In the genomic region with DNA sequence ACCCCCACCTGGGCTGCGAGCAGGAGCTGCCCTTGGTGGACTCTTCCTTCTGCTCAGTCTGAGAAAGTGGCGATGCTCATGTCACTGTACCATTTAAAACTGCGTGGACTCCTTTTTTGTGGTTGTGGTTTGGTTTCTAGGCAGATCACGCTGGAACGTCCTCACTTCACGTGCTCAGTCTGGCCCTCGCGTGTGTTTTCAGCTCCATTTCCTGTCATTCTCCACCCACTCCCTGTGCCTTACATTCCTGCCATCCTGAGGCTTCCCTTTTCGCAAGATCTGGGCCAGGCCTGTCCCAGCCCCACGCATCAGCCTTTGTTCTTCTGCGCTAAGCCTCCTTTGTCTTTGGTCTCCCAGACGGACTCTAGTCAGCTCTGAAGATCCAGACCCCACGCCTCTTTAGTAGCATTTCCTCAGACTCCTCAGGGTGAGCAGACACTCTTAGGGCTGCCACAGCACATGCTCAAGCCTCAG, we compare ENCODE assay signal across 9 cellular contexts.
DNase-seq lines count a peak whose midpoint lies in the region; TF ChIP-seq lines count a peak whose summit lies in the region.
"Had no signal": no experiment of that assay in that cellular context is flagged by ENCODE, and none has a peak within 500 bp of the region (broad histone marks: within the 10 kb centered on the region; RNA-seq: fewer than 3 reads in every experiment).

No MANE protein-coding gene starts in this region.

- peaks cover 9% of the 10 kb centered on the region for H3K4me1 Mint-ChIP-seq in chondrocyte (ENCODE audit: low read depth)
- H3K4me1 Mint-ChIP-seq in osteocyte (ENCODE audit: unreplicated experiment), result peaks cover 15% of the 10 kb centered on the region

- H3K27me3 Mint-ChIP-seq in chondrocyte (ENCODE audit: low read depth) (no peaks in the 10 kb centered on the region), osteocyte (ENCODE audit: unreplicated experiment) (no peaks in the 10 kb centered on the region)

- H3K27ac Mint-ChIP-seq in chondrocyte (ENCODE audit: unreplicated experiment), result peak overlapping the region; percentile 91
- peak overlapping the region; percentile 51 for H3K27ac Mint-ChIP-seq in osteocyte (ENCODE audit: unreplicated experiment)
- H3K27ac Mint-ChIP-seq: activated T-helper 2 cell treated with anti-CD3 and anti-CD28 coated beads, Interferon-gamma antibody, Interleukin-2, Interleukin-4, amounts not matched to agents 10 μg/mL and 5 μg/mL and 100 μg/mL, durations not matched to agents 14 hours and 24 hours and 36 hours had no signal

- H3K36me3 Mint-ChIP-seq in chondrocyte (ENCODE audit: low read depth), result peaks cover 22% of the 10 kb centered on the region
- peaks cover 20% of the 10 kb centered on the region for H3K36me3 Mint-ChIP-seq in osteocyte (ENCODE audit: unreplicated experiment)

- DNase-seq in GM03348 (ENCODE audit: low spot score), result peak; percentile 42
- peak; percentile 17 for DNase-seq in RPMI7951 (ENCODE audit: low read depth)
- DNase-seq in chondrocyte (ENCODE audit: low spot score), result no peak
- no peak for DNase-seq in osteocyte (ENCODE audit: extremely low spot score, unreplicated experiment)
- DNase-seq in NCI-H69 (lab: John Stamatoyannopoulos, UW), result no peak
- no peak for DNase-seq in cerebellum (ENCODE audit: low spot score)
- DNase-seq in kidney glomerular epithelial cell (lab: John Stamatoyannopoulos, UW), result no peak
- DNase-seq: erythroblast had no signal

- no peaks in the 10 kb centered on the region for H3K9me3 Mint-ChIP-seq in chondrocyte (ENCODE audit: low read depth)
- no peaks in the 10 kb centered on the region for H3K9me3 Mint-ChIP-seq in osteocyte (ENCODE audit: unreplicated experiment)
- H3K9me3 Mint-ChIP-seq: activated T-helper 2 cell treated with anti-CD3 and anti-CD28 coated beads, Interferon-gamma antibody, Interleukin-2, Interleukin-4, amounts not matched to agents 10 μg/mL and 5 μg/mL and 100 μg/mL, durations not matched to agents 14 hours and 24 hours and 36 hours had no signal

- H3K4me3 Mint-ChIP-seq in chondrocyte (ENCODE audit: unreplicated experiment) (no peak overlapping the region), osteocyte (ENCODE audit: unreplicated experiment) (no peak overlapping the region)

- TF ChIP-seq CTCF in chondrocyte (IDR thresholded peaks at IDR 0.05), result no peak
- TF ChIP-seq CTCF in osteocyte (IDR thresholded peaks at IDR 0.05), result no peak

Comparison
In these comparisons a context has a peak if more than half of its experiments do, and no peak if none do; other contexts are left out.
1. DNase-seq: peak in GM03348 (single experiment) and RPMI7951 (single experiment); none in chondrocyte (single experiment), osteocyte (single experiment), NCI-H69 (single experiment), cerebellum (single experiment) and kidney glomerular epithelial cell (single experiment).